In the genomic region with DNA sequence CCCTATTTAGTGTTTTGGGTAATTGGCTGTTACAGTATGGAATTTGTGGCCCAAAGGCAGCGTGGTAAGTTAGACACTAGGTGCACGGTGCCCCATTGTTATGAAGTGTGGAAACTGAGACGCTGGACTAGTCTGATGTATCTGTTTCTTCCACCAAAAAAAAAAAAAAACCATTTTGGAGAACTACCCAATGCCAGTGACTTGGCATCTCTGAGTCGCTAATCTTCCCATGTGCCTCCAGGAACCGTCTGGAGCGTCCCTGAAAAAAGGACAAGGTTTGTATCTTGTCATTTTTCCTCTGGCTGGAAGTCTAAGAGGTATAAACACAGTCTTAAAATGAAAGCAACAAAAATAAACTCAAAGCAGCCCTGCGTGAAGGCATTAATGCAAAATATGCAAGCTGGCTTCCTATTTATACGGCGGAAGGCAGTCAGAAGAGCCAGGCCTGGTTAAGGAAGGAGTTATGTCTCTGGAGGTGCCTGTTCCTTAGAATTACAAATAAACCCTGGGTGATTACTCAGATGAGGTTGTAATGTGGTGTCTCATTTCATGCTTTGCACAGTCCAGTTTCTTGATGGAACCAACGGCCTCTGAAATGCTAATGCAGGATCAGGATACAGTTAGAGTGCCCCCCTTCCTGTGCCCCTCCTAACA, we compare ENCODE assay signal across 9 cellular contexts. TPM values are rescaled to one million over a fixed set of nuclear protein-coding genes. Genes with fewer than 3 reads are reported as not detected.
DNase-seq lines count a peak whose midpoint lies in the region; ATAC-seq and TF ChIP-seq lines count a peak whose summit lies in the region.
"Had no signal": no experiment of that assay in that cellular context is flagged by ENCODE, and none has a peak within 500 bp of the region (broad histone marks: within the 10 kb centered on the region; RNA-seq: fewer than 3 reads in every experiment).

No MANE protein-coding gene starts in this region.

- DNase-seq in NCI-H526 (lab: John Stamatoyannopoulos, UW) = peak; percentile 11 to 33
- no peak for DNase-seq in NCI-H526 treated with DMSO at 0.1 percent for 48 hours (lab: John Stamatoyannopoulos, UW)
- no peak for DNase-seq in right lobe of liver
- no peak for DNase-seq in activated T-cell treated with anti-CD3 and anti-CD28 coated beads, Interleukin-2, amount 50 U/mL, for 1 hour
- DNase-seq: ACHN had no signal

- H3K4me1 ChIP-seq in right lobe of liver = peaks cover 0 to 86% (median 39%) of the 10 kb centered on the region in 4 donors
- peaks cover 7% of the 10 kb centered on the region for H3K4me1 ChIP-seq in thymus (ENCODE audit: control insufficient read depth, insufficient read depth, low read length)

- H3K27me3 ChIP-seq in right lobe of liver (no peaks in the 10 kb centered on the region), thymus (ENCODE audit: control insufficient read depth, insufficient read depth) (peaks cover 31% of the 10 kb centered on the region)

- peak overlapping the region; percentile 81 to 97 (median 92) for H3K27ac Mint-ChIP-seq in brain

- peaks cover 18% of the 10 kb centered on the region for H3K36me3 Mint-ChIP-seq in brain

- H3K27ac ChIP-seq in right lobe of liver (peak overlapping the region; percentile 75 to 94 (median 79)), thymus (ENCODE audit: low read depth) (peak overlapping the region; percentile 47)

- TF ChIP-seq POLR2A in right lobe of liver (IDR thresholded peaks at IDR 0.05) = no peak

- no peaks in the 10 kb centered on the region for H3K9me3 ChIP-seq in right lobe of liver
- no peaks in the 10 kb centered on the region for H3K9me3 ChIP-seq in thymus (ENCODE audit: control insufficient read depth)

- no peaks in the 10 kb centered on the region for H3K9me3 Mint-ChIP-seq in brain

- peaks cover 92% of the 10 kb centered on the region for H3K4me1 Mint-ChIP-seq in brain

- WGBS in right lobe of liver (ENCODE audit: insufficient coverage, low coverage, low lambda C conversion rate, missing lambda C conversion rate) = 65% methylated on average over 10 of the region's 10 CpGs
- 63% methylated on average over 10 of the region's 10 CpGs for WGBS in thymus

- H3K27me3 Mint-ChIP-seq in brain = no peaks in the 10 kb centered on the region

- no peak overlapping the region for H3K4me3 ChIP-seq in right lobe of liver
- H3K4me3 ChIP-seq in thymus (ENCODE audit: low read length) = no peak overlapping the region

- peak overlapping the region in 3 of 5 experiments; percentile 11 to 79 (median 60) for H3K4me3 Mint-ChIP-seq in brain

- H3K36me3 ChIP-seq in right lobe of liver = no peaks in the 10 kb centered on the region
- H3K36me3 ChIP-seq in thymus (ENCODE audit: control insufficient read depth, insufficient read depth) = no peaks in the 10 kb centered on the region

- TF ChIP-seq CTCF in brain (conservative IDR thresholded peaks at IDR 0.05) = no peak
- TF ChIP-seq CTCF in right lobe of liver (IDR thresholded peaks at IDR 0.05) = no peak

- intact Hi-C loops in right lobe of liver (cut with DNase I) = no loop called here

- ATAC-seq in right lobe of liver (no peak), GM21515 (IDR thresholded peaks at IDR 0.05; ENCODE audit: unreplicated experiment) (no peak), GM21423 (IDR thresholded peaks at IDR 0.05; ENCODE audit: unreplicated experiment) (no peak)

RNA-seq across cellular contexts. Expression of a gene that starts 20.2 kb away (rescaled TPM):
- polyA plus RNA-seq in brain (ENCODE audit: insufficient read depth, low read depth, low replicate concordance) (379 TPM), thymus (124 TPM)
- 100 to 1,000 TPM; 142 to 306 (median 201) TPM for total RNA-seq in right lobe of liver

RNA-seq across cellular contexts. Expression of a gene that starts 48.7 kb away (rescaled TPM):
- polyA plus RNA-seq in brain (ENCODE audit: insufficient read depth, low read depth, low replicate concordance) (367 TPM), thymus (268 TPM)
- 100 to 1,000 TPM in 4 of 6 experiments, 10 to 100 TPM in 2; 86.3 to 305 (median 116) TPM for total RNA-seq in right lobe of liver

RNA-seq across cellular contexts. Expression of a gene that starts 49.9 kb away (rescaled TPM):
- 1.4 TPM for polyA plus RNA-seq in brain (ENCODE audit: insufficient read depth, low read depth, low replicate concordance)
- 1 to 10 TPM in 5 of 6 experiments, under 1 TPM in 1; 0.93 to 3.1 (median 2.0) TPM for total RNA-seq in right lobe of liver
- 82.9 TPM for polyA plus RNA-seq in thymus

Comparison
In these comparisons a context has a peak if more than half of its experiments do, and no peak if none do; other contexts are left out.
1. DNase-seq: peak in NCI-H526 (2 of 2); none in NCI-H526 treated with DMSO at 0.1 percent for 48 hours (single experiment), right lobe of liver (0 of 3) and activated T-cell treated with anti-CD3 and anti-CD28 coated beads, Interleukin-2, amount 50 U/mL, for 1 hour (single experiment).
2. RNA of a gene that starts 49.9 kb away (polyA plus RNA-seq): 82.9 TPM in thymus (single experiment); 1.4 TPM in brain (single experiment); every median in the first group is over 10 times any median in the second.